14 cellular contexts compared by ENCODE assay signal in genomic region chr18:46621111-46621766, GRCh38. TPM values are rescaled to one million over a fixed set of nuclear protein-coding genes. Genes with fewer than 3 reads are reported as not detected.
DNase-seq lines count a peak whose midpoint lies in the region; ATAC-seq and TF ChIP-seq lines count a peak whose summit lies in the region.
"Had no signal": no experiment of that assay in that cellular context is flagged by ENCODE, and none has a peak within 500 bp of the region (broad histone marks: within the 10 kb centered on the region; RNA-seq: fewer than 3 reads in every experiment).

No MANE protein-coding gene starts in this region.

- H3K27me3 Mint-ChIP-seq in activated T-cell treated with anti-CD3 and anti-CD28 coated beads, Interleukin-2, amount 50 U/mL, for 72 hours (ENCODE audit: low read depth): no peaks in the 10 kb centered on the region
- peaks cover 14% of the 10 kb centered on the region for H3K27me3 Mint-ChIP-seq in type B pancreatic cell

- peaks cover 0 to 1% of the 10 kb centered on the region in 2 donors for H3K9me3 Mint-ChIP-seq in activated T-cell treated with anti-CD3 and anti-CD28 coated beads, Interleukin-2, amount 50 U/mL, for 72 hours
- no peaks in the 10 kb centered on the region for H3K9me3 Mint-ChIP-seq in type B pancreatic cell
- H3K9me3 Mint-ChIP-seq: HFFc6 had no signal

- peaks cover 9% of the 10 kb centered on the region for H3K4me1 ChIP-seq in effector memory CD4-positive, alpha-beta T cell (ENCODE audit: control insufficient read depth, insufficient read depth, low read length, poor library complexity, severe bottlenecking)
- H3K4me1 ChIP-seq: A549 had no signal

- H3K27ac ChIP-seq in coronary artery: no peak overlapping the region
- no peak overlapping the region for H3K27ac ChIP-seq in effector memory CD4-positive, alpha-beta T cell (ENCODE audit: insufficient read depth, low read length, poor library complexity, severe bottlenecking)
- H3K27ac ChIP-seq: A549, C4-2B had no signal

- H3K36me3 ChIP-seq in effector memory CD4-positive, alpha-beta T cell (ENCODE audit: control insufficient read depth, insufficient read depth, low read length): no peaks in the 10 kb centered on the region

- peak overlapping the region; percentile 1 for H3K27ac Mint-ChIP-seq in activated T-cell treated with anti-CD3 and anti-CD28 coated beads, Interleukin-2, amount 50 U/mL, for 72 hours
- no peak overlapping the region for H3K27ac Mint-ChIP-seq in type B pancreatic cell
- H3K27ac Mint-ChIP-seq: HFFc6 had no signal

- H3K4me3 Mint-ChIP-seq in activated T-cell treated with anti-CD3 and anti-CD28 coated beads, Interleukin-2, amount 50 U/mL, for 72 hours: no peak overlapping the region
- no peak overlapping the region for H3K4me3 Mint-ChIP-seq in type B pancreatic cell
- H3K4me3 Mint-ChIP-seq: HFFc6 had no signal

- no peak overlapping the region for H3K4me3 ChIP-seq in coronary artery
- H3K4me3 ChIP-seq in effector memory CD4-positive, alpha-beta T cell (ENCODE audit: insufficient read depth, low read depth, low read length, poor library complexity, severe bottlenecking): no peak overlapping the region
- H3K4me3 ChIP-seq: A549 had no signal

- H3K36me3 Mint-ChIP-seq in activated T-cell treated with anti-CD3 and anti-CD28 coated beads, Interleukin-2, amount 50 U/mL, for 72 hours (ENCODE audit: insufficient read depth in 2 of 2): no peaks in the 10 kb centered on the region
- no peaks in the 10 kb centered on the region for H3K36me3 Mint-ChIP-seq in type B pancreatic cell

- no peaks in the 10 kb centered on the region for H3K9me3 ChIP-seq in effector memory CD4-positive, alpha-beta T cell (ENCODE audit: control insufficient read depth, low read length)
- H3K9me3 ChIP-seq: A549 had no signal

- no peak for ATAC-seq in activated T-cell treated with anti-CD3 and anti-CD28 coated beads, Interleukin-2, amount 50 U/mL, for 72 hours (replicated peaks in 1 of 2)
- ATAC-seq in HG02759 (IDR thresholded peaks at IDR 0.05; ENCODE audit: unreplicated experiment): no peak
- ATAC-seq: A549 had no signal

- TF ChIP-seq CTCF in coronary artery (IDR thresholded peaks at IDR 0.05) (no peak), type B pancreatic cell (conservative IDR thresholded peaks at IDR 0.05) (no peak)

- DNase-seq in activated T-cell treated with anti-CD3 and anti-CD28 coated beads, Interleukin-2, amount 50 U/mL, for 72 hours: no peak
- DNase-seq in activated T-cell treated with anti-CD3 and anti-CD28 coated beads for 4 hours (no peak), NCI-H146 treated with DMSO at 0.1 percent for 48 hours (lab: John Stamatoyannopoulos, UW; ENCODE audit: unreplicated experiment) (peak; percentile 95), coronary artery (ENCODE audit: low spot score) (peak; percentile 26), type B pancreatic cell (ENCODE audit: extremely low spot score, unreplicated experiment) (peak; percentile 40)
- DNase-seq in effector memory CD4-positive, alpha-beta T cell: no peak
- DNase-seq: HFFc6, KBM-7, NCI-H1436 treated with DMSO at 0.1 percent for 48 hours, NCI-H2081 treated with DMSO at 0.1 percent for 48 hours, Right ventricle myocardium superior had no signal

- peaks cover 48% of the 10 kb centered on the region for H3K4me1 Mint-ChIP-seq in activated T-cell treated with anti-CD3 and anti-CD28 coated beads, Interleukin-2, amount 50 U/mL, for 72 hours (ENCODE audit: low read depth)
- H3K4me1 Mint-ChIP-seq in type B pancreatic cell (ENCODE audit: unreplicated experiment): no peaks in the 10 kb centered on the region

- H3K27me3 ChIP-seq in effector memory CD4-positive, alpha-beta T cell (replicated peaks; ENCODE audit: control insufficient read depth, insufficient read depth, low read length, poor library complexity, severe bottlenecking): no peaks in the 10 kb centered on the region

RNA-seq across cellular contexts. Expression of gene LOXHD1, which starts 35.8 kb away (rescaled TPM):
- total RNA-seq in activated T-cell treated with anti-CD3 and anti-CD28 coated beads, Interleukin-2, amount 50 U/mL, for 72 hours: under 1 TPM; 0.05 to 0.07 TPM
- total RNA-seq in type B pancreatic cell (ENCODE audit: low replicate concordance): not detected in 2 replicates
- total RNA-seq: HFFc6 had no signal

Comparison
In these comparisons a context has a peak if more than half of its experiments do, and no peak if none do; other contexts are left out.
1. DNase-seq: peak in NCI-H146 treated with DMSO at 0.1 percent for 48 hours (single experiment), coronary artery (single experiment) and type B pancreatic cell (single experiment); none in activated T-cell treated with anti-CD3 and anti-CD28 coated beads, Interleukin-2, amount 50 U/mL, for 72 hours (0 of 2), activated T-cell treated with anti-CD3 and anti-CD28 coated beads for 4 hours (single experiment) and effector memory CD4-positive, alpha-beta T cell (0 of 3).